Comparison of ENCODE assay signal across 8 cellular contexts in the genomic region with DNA sequence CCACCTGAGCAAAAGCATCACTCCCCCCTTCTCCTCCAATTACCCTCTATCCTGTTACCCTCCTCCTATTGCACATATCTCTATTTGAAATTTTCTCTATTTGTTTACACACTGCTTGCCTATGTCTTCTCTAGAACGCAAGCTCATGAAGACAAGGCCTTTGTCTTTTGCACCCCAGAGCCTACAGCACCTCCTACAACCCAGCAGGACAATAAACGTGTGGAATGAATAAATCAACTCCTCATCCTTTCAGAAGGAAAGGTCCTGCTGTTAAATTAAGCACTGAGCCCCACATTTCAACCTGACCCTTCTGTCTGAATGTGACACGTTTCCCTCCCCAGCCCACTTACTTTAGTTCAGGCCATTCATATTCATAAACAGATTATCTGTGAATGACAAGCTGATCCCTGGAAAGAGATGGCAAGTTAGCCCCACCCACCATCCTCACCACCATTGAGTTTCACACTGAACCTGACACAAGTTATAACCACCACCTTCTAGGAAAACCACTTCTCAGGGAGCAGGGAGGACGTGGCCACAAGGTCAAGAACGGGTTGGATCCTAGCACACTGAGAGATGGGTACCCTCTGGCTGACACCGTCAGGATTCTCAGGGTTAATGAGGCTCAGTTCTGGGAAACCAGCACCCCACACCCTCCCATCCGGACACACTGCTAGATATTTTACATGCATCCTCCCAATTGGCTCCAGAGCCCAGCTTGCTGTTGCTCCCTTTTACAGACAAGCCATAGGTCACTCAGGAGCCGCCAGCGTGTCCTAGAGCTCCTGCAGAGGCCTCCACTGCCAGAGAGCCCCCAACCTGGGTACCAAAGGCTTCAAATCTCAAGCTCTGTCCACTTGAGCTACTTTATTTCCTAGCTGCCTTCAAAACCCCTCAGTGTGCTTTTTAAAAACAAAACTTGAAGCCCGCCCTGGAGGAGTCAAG. TPM values are rescaled to one million over a fixed set of nuclear protein-coding genes. Genes with fewer than 3 reads are reported as not detected.
DNase-seq lines count a peak whose midpoint lies in the region; ATAC-seq, FAIRE-seq and TF ChIP-seq lines count a peak whose summit lies in the region.

No MANE protein-coding gene starts in this region.

- peak overlapping the region; percentile 78 for H3K9ac ChIP-seq in endothelial cell of umbilical vein (replicated peaks; ENCODE audit: extremely low read depth, insufficient read depth, low read length)

- H3K4me3 ChIP-seq in CD8-positive, alpha-beta memory T cell (ENCODE audit: low read length) = peak overlapping the region; percentile 40
- H3K4me3 ChIP-seq in HEK293 (ENCODE audit: low read depth, low read length) (no peak overlapping the region), endothelial cell of umbilical vein (replicated peaks in 1 of 3; ENCODE audit: insufficient read depth in 1 of 3, low read depth in 1 of 3, low read length in 3 of 3) (peak overlapping the region; percentile 44 to 60 (median 47)), mononuclear cell (ENCODE audit: low read length) (peak overlapping the region; percentile 41), uterus (peak overlapping the region; percentile 52 to 66)

- peaks cover 0 to 2% of the 10 kb centered on the region in 2 donors for H3K27me3 Mint-ChIP-seq in CD8-positive, alpha-beta memory T cell

- no peaks in the 10 kb centered on the region for H4K20me1 ChIP-seq in endothelial cell of umbilical vein (replicated peaks; ENCODE audit: control insufficient read depth, extremely low read depth, insufficient read depth, low read length)

- H3K27ac ChIP-seq in CD8-positive, alpha-beta memory T cell (ENCODE audit: low read depth, low read length) = peak overlapping the region; percentile 71
- H3K27ac ChIP-seq in HEK293 (ENCODE audit: extremely low read depth, low read depth, low read length) = peak overlapping the region; percentile 38; the same call in 1 of the 2 replicates
- peak overlapping the region; percentile 77 for H3K27ac ChIP-seq in endothelial cell of umbilical vein (ENCODE audit: insufficient read depth, low read depth, low read length)
- H3K27ac ChIP-seq in uterus = peak overlapping the region; percentile 92 to 95

- peaks cover 0 to 1% (median 0%) of the 10 kb centered on the region in 3 donors for H3K36me3 Mint-ChIP-seq in CD8-positive, alpha-beta memory T cell

- dilution Hi-C loops in endothelial cell of umbilical vein (cut with MboI; ENCODE audit: extremely low pct_ligation_motif_present, low sequenced_read_pairs) = no loop called here

- no peak for TF ChIP-seq POLR2A in endothelial cell of umbilical vein (IDR thresholded peaks at IDR 0.05; ENCODE audit: low read depth, low read length)
- no peak for TF ChIP-seq POLR2A in uterus (IDR thresholded peaks at IDR 0.05)

- no TSS peak for BruUV-seq in endothelial cell of umbilical vein (replicated peaks; lab: Mats Ljungman, UMichigan)

- peak overlapping the region; percentile 98 for H2AFZ ChIP-seq in endothelial cell of umbilical vein (ENCODE audit: low read depth, low read length)

- ATAC-seq in GM21576 (IDR thresholded peaks at IDR 0.05; ENCODE audit: unreplicated experiment) = no peak

- peaks cover 12% of the 10 kb centered on the region for H3K4me1 ChIP-seq in CD8-positive, alpha-beta memory T cell (ENCODE audit: insufficient read depth, low read length)
- no peaks in the 10 kb centered on the region for H3K4me1 ChIP-seq in HEK293 (ENCODE audit: control insufficient read depth, insufficient read depth, low read length)
- H3K4me1 ChIP-seq in endothelial cell of umbilical vein (ENCODE audit: control insufficient read depth, extremely low read depth, insufficient read depth, low read length) = peaks cover 15% of the 10 kb centered on the region
- peaks cover 14% of the 10 kb centered on the region for H3K4me1 ChIP-seq in mononuclear cell (ENCODE audit: insufficient read depth, low read length)
- no peaks in the 10 kb centered on the region for H3K4me1 ChIP-seq in uterus

- CTCF ChIA-PET in CD8-positive, alpha-beta memory T cell (lab: Charles Lee) = interaction anchor here (0.7 to 3.2 kb wide), 16 partner anchors 8 to 309 kb away, joined by 3 to 17 read pairs (median 4); a partner anchor contains a TSS
- CTCF ChIA-PET in HEK293 (lab: Yijun Ruan, JAX) = interaction anchor here (0.6 to 0.8 kb wide), 3 partner anchors 11 to 1019 kb away, joined by 3 to 5 read pairs (median 3); no protein-coding TSS in a partner anchor
- CTCF ChIA-PET in endothelial cell of umbilical vein (lab: Charles Lee) = interaction anchor here (0.8 to 1.8 kb wide), 8 partner anchors 36 to 308 kb away, joined by 3 to 12 read pairs (median 4); a partner anchor contains a TSS

- no peaks in the 10 kb centered on the region for H3K79me2 ChIP-seq in endothelial cell of umbilical vein (ENCODE audit: control insufficient read depth, insufficient read depth, low read length)

- no peaks in the 10 kb centered on the region for H3K36me3 ChIP-seq in CD8-positive, alpha-beta memory T cell (ENCODE audit: insufficient read depth, low read length)
- no peaks in the 10 kb centered on the region for H3K36me3 ChIP-seq in HEK293 (ENCODE audit: control insufficient read depth in 2 of 2, insufficient read depth in 1 of 2, low read length in 2 of 2)
- no peaks in the 10 kb centered on the region for H3K36me3 ChIP-seq in endothelial cell of umbilical vein (ENCODE audit: control insufficient read depth in 2 of 2, extremely low read depth in 1 of 2, insufficient read depth in 2 of 2, low read length in 2 of 2)
- no peaks in the 10 kb centered on the region for H3K36me3 ChIP-seq in uterus

- no peaks in the 10 kb centered on the region for H3K27me3 ChIP-seq in CD8-positive, alpha-beta memory T cell (ENCODE audit: insufficient read depth, low read length, poor library complexity, severe bottlenecking)
- no peaks in the 10 kb centered on the region for H3K27me3 ChIP-seq in endothelial cell of umbilical vein (ENCODE audit: control insufficient read depth in 2 of 2, insufficient read depth in 2 of 2, low read length in 2 of 2)
- H3K27me3 ChIP-seq in mononuclear cell (ENCODE audit: insufficient read depth, low read length) = no peaks in the 10 kb centered on the region
- H3K27me3 ChIP-seq in uterus = no peaks in the 10 kb centered on the region

- no peaks in the 10 kb centered on the region for H3K9me3 ChIP-seq in CD8-positive, alpha-beta memory T cell (ENCODE audit: low read length)
- H3K9me3 ChIP-seq in HEK293 (ENCODE audit: control insufficient read depth, insufficient read depth, low read depth, low read length) (no peaks in the 10 kb centered on the region), endothelial cell of umbilical vein (replicated peaks; ENCODE audit: control insufficient read depth, insufficient read depth, low read length) (no peaks in the 10 kb centered on the region), mononuclear cell (ENCODE audit: low read depth, low read length) (no peaks in the 10 kb centered on the region), uterus (no peaks in the 10 kb centered on the region)

- peak in 1 of 5 donors; percentile 4 for DNase-seq in CD8-positive, alpha-beta memory T cell
- DNase-seq in SW 1271 (lab: John Stamatoyannopoulos, UW) (peak; percentile 19 to 76), endothelial cell of umbilical vein (ENCODE audit: low read depth, low spot score) (peak; percentile 18), uterus (peak; percentile 41 to 49), NCI-H2029 (lab: John Stamatoyannopoulos, UW) (no peak)

- peak overlapping the region; percentile 59 for H3K4me2 ChIP-seq in endothelial cell of umbilical vein (ENCODE audit: insufficient read depth, low read length)

- peak overlapping the region; percentile 64 to 94 (median 84) for H3K4me3 Mint-ChIP-seq in CD8-positive, alpha-beta memory T cell

- no peaks in the 10 kb centered on the region for H3K9me3 Mint-ChIP-seq in CD8-positive, alpha-beta memory T cell

- H3K4me1 Mint-ChIP-seq in CD8-positive, alpha-beta memory T cell = peaks cover 21 to 38% (median 31%) of the 10 kb centered on the region in 3 donors

- H3K27ac Mint-ChIP-seq in CD8-positive, alpha-beta memory T cell = peak overlapping the region; percentile 19 to 94 (median 58)

- POLR2A ChIA-PET in CD8-positive, alpha-beta memory T cell (lab: Charles Lee) = interaction anchor here (0.6 to 1.3 kb wide), 3 partner anchors 41 to 84 kb away, joined by 3 to 6 read pairs (median 3); no protein-coding TSS in a partner anchor
- POLR2A ChIA-PET in HEK293 (lab: Yijun Ruan, JAX) (no interaction called here), endothelial cell of umbilical vein (lab: Charles Lee) (no interaction called here)

- intact Hi-C loops in endothelial cell of umbilical vein (cut with micrococcal nuclease) (loop anchor here (1.0 to 2.0 kb wide), 4 partner anchors 65 to 308 kb away; a partner anchor contains a TSS), uterus (cut with DNase I; ENCODE audit: low total_unique reads) (loop anchor here (10.0 kb wide), 1 partner anchor 227 kb away; a partner anchor contains a TSS)

- FAIRE-seq in endothelial cell of umbilical vein (lab: Jason Lieb, UNC) = peak; percentile 66

- TF ChIP-seq CTCF in HEK293 (tag by site-specific recombination; IDR thresholded peaks at IDR 0.05) = no peak
- TF ChIP-seq CTCF in endothelial cell of umbilical vein (IDR thresholded peaks at IDR 0.05; ENCODE audit: extremely low read depth in 1 of 2, insufficient read depth in 1 of 2, low read depth in 1 of 2, low read length in 2 of 2) = no peak
- no peak for TF ChIP-seq CTCF in uterus (IDR thresholded peaks at IDR 0.05)

- no peaks in the 10 kb centered on the region for H3K9me1 ChIP-seq in endothelial cell of umbilical vein (replicated peaks; ENCODE audit: control insufficient read depth, extremely low read depth, insufficient read depth, low read length)

TF ChIP-seq in endothelial cell of umbilical vein, 7 proteins besides CTCF, POLR2A, EP300 and RAD21:
- TF ChIP-seq JUN (IDR thresholded peaks at IDR 0.05; ENCODE audit: borderline replicate concordance, insufficient read depth, insufficient read length, low read depth) (no peak), POLR2AphosphoS5 (IDR thresholded peaks at IDR 0.05; ENCODE audit: insufficient read depth, low read depth, low read length) (no peak), GATA2 (IDR thresholded peaks at IDR 0.05; ENCODE audit: insufficient read depth, insufficient read length, low read depth, low read length) (no peak), EZH2 (IDR thresholded peaks at IDR 0.05; ENCODE audit: borderline replicate concordance, low read depth, low read length, severe bottlenecking) (no peak)

RNA-seq across cellular contexts. Expression of a gene that starts 0.9 kb away (rescaled TPM):
- 1 to 10 TPM; 1.5 to 1.6 TPM for total RNA-seq in CD8-positive, alpha-beta memory T cell
- 1.3 TPM for polyA plus RNA-seq in CD8-positive, alpha-beta memory T cell
- 24.2 and 27.0 TPM in 2 replicates for total RNA-seq in endothelial cell of umbilical vein
- 12.7 and 22.0 TPM in 2 replicates for polyA plus RNA-seq in endothelial cell of umbilical vein
- 18.6 and 25.6 TPM in 2 replicates for polyA plus RNA-seq in endothelial cell of umbilical vein (2011; cell fraction: cytosol; rRNA removed)
- 14.6 and 26.8 TPM in 2 replicates for polyA plus RNA-seq in endothelial cell of umbilical vein (2011; cell fraction: nucleus; rRNA removed)
- 20.5 and 20.7 TPM in 2 replicates for polyA plus RNA-seq in endothelial cell of umbilical vein (2012)
- polyA minus RNA-seq in endothelial cell of umbilical vein = 15.0 and 18.9 TPM in 2 replicates
- polyA minus RNA-seq in endothelial cell of umbilical vein (2011; cell fraction: cytosol; rRNA and poly(A)+ RNA removed) = 2.2 TPM
- 5.6 and 7.4 TPM in 2 replicates for polyA minus RNA-seq in endothelial cell of umbilical vein (2011; cell fraction: nucleus; rRNA and poly(A)+ RNA removed)
- total RNA-seq in mononuclear cell = 3.0 TPM
- total RNA-seq in uterus = 10 to 100 TPM in 2 of 4 donors, 1 to 10 TPM in 2; 1.3 to 38.7 (median 20.3) TPM

Comparison
In these comparisons a context has a peak if more than half of its experiments do, and no peak if none do; other contexts are left out.
1. H3K27ac ChIP-seq: peak in every context shown above with its lines; median percentile 94 in uterus; 77 in endothelial cell of umbilical vein; 71 in CD8-positive, alpha-beta memory T cell; 38 in HEK293.